Comparison of ENCODE assay signal across 1 cellular context in the genomic region with DNA sequence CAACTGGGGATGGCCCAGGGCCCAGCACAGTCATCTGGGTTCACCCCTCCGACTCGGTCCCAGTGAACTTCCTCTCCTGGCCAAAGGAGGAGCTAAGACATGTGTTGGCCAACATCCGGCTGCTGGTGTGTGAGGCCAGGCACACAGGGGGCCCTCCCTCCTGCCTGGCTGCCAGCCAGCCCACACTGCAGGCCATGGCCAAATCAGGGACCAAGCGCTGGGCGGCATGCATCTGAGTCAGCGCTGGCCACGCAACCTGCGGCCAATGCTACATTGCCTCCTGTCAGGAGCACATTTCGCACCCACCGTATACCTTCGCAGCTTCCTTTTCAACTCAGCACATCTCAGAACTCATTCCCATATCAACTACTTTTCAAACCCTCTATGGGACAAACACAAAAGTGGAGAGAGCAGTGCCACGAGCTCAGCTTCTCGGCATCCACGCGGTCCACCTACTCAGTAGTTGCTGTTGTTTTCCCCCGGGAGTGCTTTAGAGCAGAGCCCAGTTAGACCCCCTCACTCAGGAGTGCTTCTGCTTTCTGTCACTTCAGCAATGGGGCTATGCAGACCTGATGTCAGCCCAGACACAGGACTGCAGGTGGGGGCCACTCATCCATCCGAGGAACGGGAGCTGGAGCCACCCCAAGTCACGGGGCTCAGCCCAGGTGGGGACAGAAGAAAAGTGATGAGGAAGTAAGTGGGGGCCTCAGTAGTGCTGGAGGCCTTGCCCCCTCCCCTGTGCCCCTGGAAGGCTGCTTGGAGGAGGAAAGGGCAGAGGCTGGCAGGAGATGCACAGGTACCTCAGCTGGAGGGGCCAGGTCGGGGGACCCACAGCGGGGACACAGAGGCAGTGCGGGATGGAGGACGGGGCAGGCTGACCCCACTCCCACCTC.
A peak's percentile ranks its signal among the peaks of the same experiment; 100 is the strongest.
TF ChIP-seq lines count a peak whose summit lies in the region.

No MANE protein-coding gene starts in this region.

TF ChIP-seq in HepG2, 621 proteins besides CTCF, POLR2A, EP300 and RAD21 (continued from another document and continues in another):
- TF ChIP-seq, protein P1, sequence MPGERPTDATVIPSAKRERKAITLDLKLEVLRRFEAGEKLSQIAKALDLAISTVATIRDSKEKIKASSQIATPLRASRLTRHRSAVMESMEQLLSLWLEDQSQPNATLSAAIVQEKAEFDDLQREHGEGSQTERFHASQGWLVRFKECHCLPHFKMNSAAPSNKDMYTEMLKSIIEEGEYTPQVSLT (CRISPR knock-in tag; IDR thresholded peaks at IDR 0.05; ENCODE audit: borderline replicate concordance, low read depth) = no peak; the same call in 1 of the 2 replicates
- TF ChIP-seq TOPORS (CRISPR knock-in tag; IDR thresholded peaks at IDR 0.05) = peak; percentile 80; the same call in 1 of the 2 replicates
- TF ChIP-seq SRY (CRISPR knock-in tag; IDR thresholded peaks at IDR 0.05) = no peak; the same call in 1 of the 2 replicates
- TF ChIP-seq, protein P2, sequence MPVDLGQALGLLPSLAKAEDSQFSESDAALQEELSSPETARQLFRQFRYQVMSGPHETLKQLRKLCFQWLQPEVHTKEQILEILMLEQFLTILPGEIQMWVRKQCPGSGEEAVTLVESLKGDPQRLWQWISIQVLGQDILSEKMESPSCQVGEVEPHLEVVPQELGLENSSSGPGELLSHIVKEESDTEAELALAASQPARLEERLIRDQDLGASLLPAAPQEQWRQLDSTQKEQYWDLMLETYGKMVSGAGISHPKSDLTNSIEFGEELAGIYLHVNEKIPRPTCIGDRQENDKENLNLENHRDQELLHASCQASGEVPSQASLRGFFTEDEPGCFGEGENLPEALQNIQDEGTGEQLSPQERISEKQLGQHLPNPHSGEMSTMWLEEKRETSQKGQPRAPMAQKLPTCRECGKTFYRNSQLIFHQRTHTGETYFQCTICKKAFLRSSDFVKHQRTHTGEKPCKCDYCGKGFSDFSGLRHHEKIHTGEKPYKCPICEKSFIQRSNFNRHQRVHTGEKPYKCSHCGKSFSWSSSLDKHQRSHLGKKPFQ (CRISPR knock-in tag; IDR thresholded peaks at IDR 0.05; ENCODE audit: insufficient replicate concordance) = peak; percentile 62
- peak; percentile 97 for TF ChIP-seq MYC (CRISPR knock-in tag; IDR thresholded peaks at IDR 0.05; ENCODE audit: borderline replicate concordance)
- TF ChIP-seq, protein P3, sequence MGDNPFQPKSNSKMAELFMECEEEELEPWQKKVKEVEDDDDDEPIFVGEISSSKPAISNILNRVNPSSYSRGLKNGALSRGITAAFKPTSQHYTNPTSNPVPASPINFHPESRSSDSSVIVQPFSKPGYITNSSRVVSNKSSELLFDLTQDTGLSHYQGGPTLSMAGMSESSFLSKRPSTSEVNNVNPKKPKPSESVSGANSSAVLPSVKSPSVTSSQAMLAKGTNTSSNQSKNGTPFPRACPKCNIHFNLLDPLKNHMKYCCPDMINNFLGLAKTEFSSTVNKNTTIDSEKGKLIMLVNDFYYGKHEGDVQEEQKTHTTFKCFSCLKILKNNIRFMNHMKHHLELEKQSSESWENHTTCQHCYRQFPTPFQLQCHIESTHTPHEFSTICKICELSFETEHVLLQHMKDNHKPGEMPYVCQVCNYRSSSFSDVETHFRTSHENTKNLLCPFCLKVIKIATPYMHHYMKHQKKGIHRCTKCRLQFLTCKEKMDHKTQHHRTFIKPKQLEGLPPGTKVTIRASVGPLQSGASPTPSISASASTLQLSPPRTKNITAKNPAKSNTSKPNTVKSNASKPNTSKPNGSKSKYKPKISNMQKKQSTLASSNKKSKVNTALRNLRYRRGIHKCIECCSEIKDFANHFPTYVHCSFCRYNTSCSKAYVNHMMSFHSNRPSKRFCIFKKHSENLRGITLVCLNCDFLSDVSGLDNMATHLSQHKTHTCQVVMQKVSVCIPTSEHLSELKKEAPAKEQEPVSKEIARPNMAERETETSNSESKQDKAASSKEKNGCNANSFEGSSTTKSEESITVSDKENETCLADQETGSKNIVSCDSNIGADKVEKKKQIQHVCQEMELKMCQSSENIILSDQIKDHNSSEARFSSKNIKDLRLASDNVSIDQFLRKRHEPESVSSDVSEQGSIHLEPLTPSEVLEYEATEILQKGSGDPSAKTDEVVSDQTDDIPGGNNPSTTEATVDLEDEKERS (CRISPR knock-in tag; IDR thresholded peaks at IDR 0.05) = peak; percentile 70; the same call in 1 of the 2 replicates
- TF ChIP-seq ONECUT2 (CRISPR knock-in tag; IDR thresholded peaks at IDR 0.05) = no peak
- peak; percentile 89; the same call in 1 of the 2 replicates for TF ChIP-seq ZNF124 (CRISPR knock-in tag; IDR thresholded peaks at IDR 0.05)
- TF ChIP-seq SMARCE1 (IDR thresholded peaks at IDR 0.05; ENCODE audit: borderline replicate concordance) = no peak
- TF ChIP-seq, protein P4, sequence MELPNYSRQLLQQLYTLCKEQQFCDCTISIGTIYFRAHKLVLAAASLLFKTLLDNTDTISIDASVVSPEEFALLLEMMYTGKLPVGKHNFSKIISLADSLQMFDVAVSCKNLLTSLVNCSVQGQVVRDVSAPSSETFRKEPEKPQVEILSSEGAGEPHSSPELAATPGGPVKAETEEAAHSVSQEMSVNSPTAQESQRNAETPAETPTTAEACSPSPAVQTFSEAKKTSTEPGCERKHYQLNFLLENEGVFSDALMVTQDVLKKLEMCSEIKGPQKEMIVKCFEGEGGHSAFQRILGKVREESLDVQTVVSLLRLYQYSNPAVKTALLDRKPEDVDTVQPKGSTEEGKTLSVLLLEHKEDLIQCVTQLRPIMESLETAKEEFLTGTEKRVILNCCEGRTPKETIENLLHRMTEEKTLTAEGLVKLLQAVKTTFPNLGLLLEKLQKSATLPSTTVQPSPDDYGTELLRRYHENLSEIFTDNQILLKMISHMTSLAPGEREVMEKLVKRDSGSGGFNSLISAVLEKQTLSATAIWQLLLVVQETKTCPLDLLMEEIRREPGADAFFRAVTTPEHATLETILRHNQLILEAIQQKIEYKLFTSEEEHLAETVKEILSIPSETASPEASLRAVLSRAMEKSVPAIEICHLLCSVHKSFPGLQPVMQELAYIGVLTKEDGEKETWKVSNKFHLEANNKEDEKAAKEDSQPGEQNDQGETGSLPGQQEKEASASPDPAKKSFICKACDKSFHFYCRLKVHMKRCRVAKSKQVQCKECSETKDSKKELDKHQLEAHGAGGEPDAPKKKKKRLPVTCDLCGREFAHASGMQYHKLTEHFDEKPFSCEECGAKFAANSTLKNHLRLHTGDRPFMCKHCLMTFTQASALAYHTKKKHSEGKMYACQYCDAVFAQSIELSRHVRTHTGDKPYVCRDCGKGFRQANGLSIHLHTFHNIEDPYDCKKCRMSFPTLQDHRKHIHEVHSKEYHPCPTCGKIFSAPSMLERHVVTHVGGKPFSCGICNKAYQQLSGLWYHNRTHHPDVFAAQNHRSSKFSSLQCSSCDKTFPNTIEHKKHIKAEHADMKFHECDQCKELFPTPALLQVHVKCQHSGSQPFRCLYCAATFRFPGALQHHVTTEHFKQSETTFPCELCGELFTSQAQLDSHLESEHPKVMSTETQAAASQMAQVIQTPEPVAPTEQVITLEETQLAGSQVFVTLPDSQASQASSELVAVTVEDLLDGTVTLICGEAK (IDR thresholded peaks at IDR 0.05) = no peak
- TF ChIP-seq, protein P4 (CRISPR knock-in tag; IDR thresholded peaks at IDR 0.05) = peak; percentile 80
- TF ChIP-seq SRSF9 (IDR thresholded peaks at IDR 0.05; ENCODE audit: borderline replicate concordance, insufficient read depth, low read depth, low read length, poor library complexity, severe bottlenecking) = no peak
- TF ChIP-seq SMAD9 (CRISPR knock-in tag; IDR thresholded peaks at IDR 0.05) = no peak
- peak; percentile 92 for TF ChIP-seq ZMAT3 (CRISPR knock-in tag; conservative IDR thresholded peaks at IDR 0.05)
- TF ChIP-seq, protein P5, sequence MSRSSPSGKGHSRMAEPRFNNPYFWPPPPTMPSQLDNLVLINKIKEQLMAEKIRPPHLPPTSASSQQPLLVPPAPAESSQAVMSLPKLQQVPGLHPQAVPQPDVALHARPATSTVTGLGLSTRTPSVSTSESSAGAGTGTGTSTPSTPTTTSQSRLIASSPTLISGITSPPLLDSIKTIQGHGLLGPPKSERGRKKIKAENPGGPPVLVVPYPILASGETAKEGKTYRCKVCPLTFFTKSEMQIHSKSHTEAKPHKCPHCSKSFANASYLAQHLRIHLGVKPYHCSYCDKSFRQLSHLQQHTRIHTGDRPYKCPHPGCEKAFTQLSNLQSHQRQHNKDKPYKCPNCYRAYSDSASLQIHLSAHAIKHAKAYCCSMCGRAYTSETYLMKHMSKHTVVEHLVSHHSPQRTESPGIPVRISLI (CRISPR knock-in tag; IDR thresholded peaks at IDR 0.05; ENCODE audit: borderline replicate concordance) = no peak; the same call in 1 of the 2 replicates
- TF ChIP-seq MATR3 (CRISPR knock-in tag; IDR thresholded peaks at IDR 0.05) = no peak
- TF ChIP-seq TEAD2 (CRISPR knock-in tag; IDR thresholded peaks at IDR 0.05) = no peak
- TF ChIP-seq ZNF264 (CRISPR knock-in tag; IDR thresholded peaks at IDR 0.05) = peak; percentile 55
- peak; percentile 90 for TF ChIP-seq ZSCAN31 (CRISPR knock-in tag; IDR thresholded peaks at IDR 0.05; ENCODE audit: low read depth)
- TF ChIP-seq, protein P6, sequence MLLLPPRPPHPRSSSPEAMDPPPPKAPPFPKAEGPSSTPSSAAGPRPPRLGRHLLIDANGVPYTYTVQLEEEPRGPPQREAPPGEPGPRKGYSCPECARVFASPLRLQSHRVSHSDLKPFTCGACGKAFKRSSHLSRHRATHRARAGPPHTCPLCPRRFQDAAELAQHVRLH (CRISPR knock-in tag; IDR thresholded peaks at IDR 0.05; ENCODE audit: borderline replicate concordance, low read depth) = peak; percentile 87; the same call in 1 of the 2 replicates
- TF ChIP-seq ELF4 (CRISPR knock-in tag; IDR thresholded peaks at IDR 0.05; ENCODE audit: borderline replicate concordance) = no peak
- TF ChIP-seq ZNF558 (CRISPR knock-in tag; IDR thresholded peaks at IDR 0.05; ENCODE audit: borderline replicate concordance) = peak; percentile 86; the same call in 1 of the 2 replicates
- TF ChIP-seq CEBPG (CRISPR knock-in tag; IDR thresholded peaks at IDR 0.05) = peak; percentile 96
- TF ChIP-seq AGO2 (optimal IDR thresholded peaks at IDR 0.05; ENCODE audit: low read depth, low read length) = peak; percentile 88
- TF ChIP-seq ZNF3 (CRISPR knock-in tag; IDR thresholded peaks at IDR 0.05) = no peak
- TF ChIP-seq REPIN1 (CRISPR knock-in tag; IDR thresholded peaks at IDR 0.05; ENCODE audit: borderline replicate concordance, low read depth) = peak; percentile 94
- TF ChIP-seq LCORL (IDR thresholded peaks at IDR 0.05) = 0 out of 2 replicates have a peak, but pooled peaks have one; percentile 40
- TF ChIP-seq LCORL (CRISPR knock-in tag; IDR thresholded peaks at IDR 0.05) = peak; percentile 99
- TF ChIP-seq ZFP62 (CRISPR knock-in tag; IDR thresholded peaks at IDR 0.05) = no peak
- TF ChIP-seq ZBTB7A (CRISPR knock-in tag; IDR thresholded peaks at IDR 0.05) = no peak; the same call in 1 of the 2 replicates
- TF ChIP-seq FIP1L1 (IDR thresholded peaks at IDR 0.05; ENCODE audit: borderline replicate concordance, insufficient read depth, low read depth, low read length) = 0 out of 2 replicates have a peak, but pooled peaks have one; percentile 38
- TF ChIP-seq CC2D1A (CRISPR knock-in tag; IDR thresholded peaks at IDR 0.05) = no peak
- no peak for TF ChIP-seq ARNT (IDR thresholded peaks at IDR 0.05)
- TF ChIP-seq ZNF569 (CRISPR knock-in tag; IDR thresholded peaks at IDR 0.05; ENCODE audit: borderline replicate concordance) = no peak
- TF ChIP-seq NPAS2 (CRISPR knock-in tag; IDR thresholded peaks at IDR 0.05; ENCODE audit: borderline replicate concordance) = no peak
- TF ChIP-seq NR3C1 (CRISPR knock-in tag; IDR thresholded peaks at IDR 0.05) = no peak
- no peak for TF ChIP-seq FOXP1 (IDR thresholded peaks at IDR 0.05)
- TF ChIP-seq FOXP1 (CRISPR knock-in tag; IDR thresholded peaks at IDR 0.05) = peak; percentile 46; the same call in 1 of the 2 replicates
- peak; percentile 54 for TF ChIP-seq SP4 (CRISPR knock-in tag; IDR thresholded peaks at IDR 0.05)
- TF ChIP-seq ZNF878 (CRISPR knock-in tag; IDR thresholded peaks at IDR 0.05) = peak; percentile 96
- peak; percentile 93; the same call in 1 of the 2 replicates for TF ChIP-seq ZNF350 (CRISPR knock-in tag; IDR thresholded peaks at IDR 0.05; ENCODE audit: borderline replicate concordance, low read depth)
- TF ChIP-seq KDM2A (CRISPR knock-in tag; IDR thresholded peaks at IDR 0.05; ENCODE audit: borderline replicate concordance, low read depth) = peak; percentile 98
- peak; percentile 99 for TF ChIP-seq ETV5 (CRISPR knock-in tag; IDR thresholded peaks at IDR 0.05; ENCODE audit: borderline replicate concordance)
- TF ChIP-seq PHF21A (CRISPR knock-in tag; IDR thresholded peaks at IDR 0.05) = peak; percentile 92
- peak; percentile 83; the same call in 1 of the 2 replicates for TF ChIP-seq DNMT3B (CRISPR knock-in tag; conservative IDR thresholded peaks at IDR 0.05)
- TF ChIP-seq RAD51 (IDR thresholded peaks at IDR 0.05; ENCODE audit: borderline replicate concordance) = no peak
- peak; percentile 99 for TF ChIP-seq HNRNPLL (IDR thresholded peaks at IDR 0.05; ENCODE audit: low read depth, low read length, poor library complexity, severe bottlenecking)
- no peak for TF ChIP-seq ZFP82 (CRISPR knock-in tag; IDR thresholded peaks at IDR 0.05; ENCODE audit: borderline replicate concordance)
- no peak for TF ChIP-seq GPN1 (CRISPR knock-in tag; IDR thresholded peaks at IDR 0.05; ENCODE audit: borderline replicate concordance)
